8 cellular contexts compared by ENCODE assay signal in the genomic region with DNA sequence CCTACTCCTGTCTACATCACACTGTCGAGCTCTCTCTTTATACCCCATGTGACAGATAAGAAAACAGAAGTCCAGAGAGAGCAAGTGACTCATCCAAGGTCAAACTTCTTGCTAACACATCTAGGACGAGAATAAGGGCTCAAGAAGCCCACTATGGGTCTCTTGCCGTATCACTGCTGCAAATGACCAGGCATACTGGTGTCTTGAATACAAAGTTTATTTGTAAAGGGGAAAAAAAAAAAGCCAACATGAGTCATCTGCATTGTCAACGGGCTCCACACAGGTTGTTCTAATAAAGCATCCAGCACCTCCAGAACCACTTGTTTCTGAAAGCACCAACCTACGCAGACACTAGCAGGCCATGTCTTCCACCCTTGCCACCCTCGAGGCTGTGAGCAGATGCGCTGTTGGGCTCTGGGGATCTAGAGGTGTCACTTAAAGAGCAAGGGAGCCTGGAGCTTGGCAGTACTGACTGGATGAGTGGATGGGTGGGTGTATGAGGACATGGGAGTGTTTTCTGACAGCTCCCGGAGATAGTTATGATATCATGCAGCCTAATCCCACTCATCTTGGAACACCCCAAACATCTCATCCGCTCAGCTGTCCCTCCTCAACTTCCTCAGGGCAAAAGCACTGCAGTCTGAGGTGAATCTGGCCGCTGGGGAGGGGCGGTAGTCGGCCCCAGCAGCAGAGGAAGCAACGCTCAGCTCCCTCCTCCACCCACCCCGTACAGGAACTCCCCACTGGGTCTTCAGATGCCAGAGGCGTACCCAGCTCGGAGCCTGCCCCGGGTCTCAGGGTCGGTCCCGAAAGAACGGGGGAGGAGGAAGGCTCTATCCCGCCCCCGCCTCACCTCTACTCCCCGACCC. TPM values are rescaled to one million over a fixed set of nuclear protein-coding genes. Genes with fewer than 3 reads are reported as not detected.
A peak's percentile ranks its signal among the peaks of the same experiment; 100 is the strongest.
DNase-seq lines count a peak whose midpoint lies in the region; ATAC-seq, FAIRE-seq and TF ChIP-seq lines count a peak whose summit lies in the region.

No MANE protein-coding gene starts in this region.

- TF ChIP-seq EP300 in A549 (IDR thresholded peaks at IDR 0.05), result no peak

- H3K36me3 ChIP-seq in subcutaneous abdominal adipose tissue (ENCODE audit: control insufficient read depth in 5 of 5, insufficient read depth in 5 of 5, low read length in 5 of 5), result no peaks in the 10 kb centered on the region

- peak overlapping the region; percentile 91 to 99 for H3K27ac ChIP-seq in A549
- peak overlapping the region; percentile 44 for H3K27ac ChIP-seq in subcutaneous abdominal adipose tissue (ENCODE audit: low read depth, low read length)

- no peak for FAIRE-seq in A549 (lab: Jason Lieb, UNC)

- CTCF ChIA-PET in A549 (lab: Yijun Ruan, JAX), result interaction anchor here (0.6 to 1.8 kb wide), 3 partner anchors 17 to 110 kb away, joined by 3 to 7 read pairs (median 3); no protein-coding TSS in a partner anchor

- DNase-seq in A549 (ENCODE audit: low read depth in 1 of 2, low spot score in 1 of 2) (peak; percentile 38 to 58), NCI-H2029 (lab: John Stamatoyannopoulos, UW) (peak; percentile 54), epithelial cell of esophagus (ENCODE audit: low read depth) (peak; percentile 63), midbrain (lab: John Stamatoyannopoulos, UW) (peak; percentile 27)
- DNase-seq in activated CD4-positive, alpha-beta T cell treated with anti-CD3 and anti-CD28 coated beads, Interleukin-2, amount 50 U/mL, for 48 hours, result peak; percentile 38 to 58

- H3K9me3 ChIP-seq in A549 (no peaks in the 10 kb centered on the region), subcutaneous abdominal adipose tissue (ENCODE audit: control insufficient read depth in 5 of 5, low read length in 5 of 5) (no peaks in the 10 kb centered on the region)

- ATAC-seq in A549 (peak; percentile 66 to 74), HG02798 (IDR thresholded peaks at IDR 0.05; ENCODE audit: poor library complexity, unreplicated experiment) (peak; percentile 47)

- TF ChIP-seq POLR2A in A549 (IDR thresholded peaks at IDR 0.05; ENCODE audit: low read length), result no peak
- peak; percentile 35 for TF ChIP-seq POLR2A in GM15510 (IDR thresholded peaks at IDR 0.05; ENCODE audit: borderline replicate concordance, extremely low read depth, insufficient read length)

- TF ChIP-seq CTCF in A549 (IDR thresholded peaks at IDR 0.05), result no peak
- no peak for TF ChIP-seq CTCF in epithelial cell of esophagus (IDR thresholded peaks at IDR 0.05; ENCODE audit: insufficient read depth, low read depth, low read length, missing control alignments)

- peak overlapping the region; percentile 41 to 73 (median 62) for H3K9ac ChIP-seq in subcutaneous abdominal adipose tissue (ENCODE audit: low read length in 5 of 5)

- H3K4me3 ChIP-seq in A549 (peak overlapping the region; percentile 84), epithelial cell of esophagus (ENCODE audit: low read length) (peak overlapping the region; percentile 45), subcutaneous abdominal adipose tissue (ENCODE audit: low read depth in 1 of 5, low read length in 5 of 5) (peak overlapping the region; percentile 65 to 73 (median 70))

- H3K4me1 ChIP-seq in A549 (peaks cover 20% of the 10 kb centered on the region), subcutaneous abdominal adipose tissue (ENCODE audit: control insufficient read depth in 5 of 5, insufficient read depth in 5 of 5, low read length in 5 of 5) (peaks cover 3 to 35% (median 31%) of the 10 kb centered on the region in 5 donors)

- H3K27me3 ChIP-seq in subcutaneous abdominal adipose tissue (ENCODE audit: control insufficient read depth in 5 of 5, insufficient read depth in 4 of 5, low read length in 5 of 5), result no peaks in the 10 kb centered on the region

- H3K4me2 ChIP-seq in A549, result peak overlapping the region; percentile 91

- POLR2A ChIA-PET in A549 (lab: Yijun Ruan, JAX), result interaction anchor here (0.6 to 1.0 kb wide), 3 partner anchors 110 to 173 kb away, joined by 3 to 7 read pairs (median 3); partner anchors contain the start of gene CEP295

- WGBS in A549 (ENCODE audit: missing lambda C conversion rate), result 5% methylated on average over 8 of the region's 23 CpGs

- TF ChIP-seq RAD21 in A549 (conservative IDR thresholded peaks at IDR 0.05 in 1 of 2, IDR thresholded peaks at IDR 0.05 in 1 of 2), result no peak

TF ChIP-seq in A549, 52 proteins besides CTCF, POLR2A, EP300 and RAD21:
- TF ChIP-seq MAFK (IDR thresholded peaks at IDR 0.05; ENCODE audit: partially characterized antibody) (no peak), FOSL2 (IDR thresholded peaks at IDR 0.05) (no peak; the same call in 1 of the 2 replicates), FOSL2 (CRISPR knock-in tag; IDR thresholded peaks at IDR 0.05) (peak; percentile 68), KDM1A (IDR thresholded peaks at IDR 0.05; ENCODE audit: low read depth) (no peak), BCL3 (IDR thresholded peaks at IDR 0.05) (no peak), EHMT2 (IDR thresholded peaks at IDR 0.05; ENCODE audit: low read depth) (no peak)

RNA-seq across cellular contexts. Expression of gene SMCO4, which starts 1.1 kb away (rescaled TPM):
- polyA plus RNA-seq in A549 (2011; rRNA removed) (10.7 and 11.9 TPM in 2 replicates), A549 (2017; fragmentation: RNase III; extraction: RNeasy Plus Mini Kit Qiagen cat#74134 plus additional on column Dnase treatment) (13.4 to 14.8 TPM (median 14.4 TPM) in 3 replicates)
- polyA plus RNA-seq in A549 (2012; cell fraction: cytosol; rRNA removed), result 21.4 and 22.4 TPM in 2 replicates
- 13.9 and 15.2 TPM in 2 replicates for polyA plus RNA-seq in A549 (2012; cell fraction: nucleus; rRNA removed)
- polyA minus RNA-seq in A549 (2011; rRNA and poly(A)+ RNA removed), result 2.1 and 2.8 TPM in 2 replicates

Comparison
In these comparisons a context has a peak if more than half of its experiments do, and no peak if none do; other contexts are left out.
1. Peak in every context shown above with its lines: DNase-seq, ATAC-seq, H3K4me3 ChIP-seq and H3K27ac ChIP-seq.